ENCODE assay signal across 7 cellular contexts in genomic region chr17:40076101-40076498, GRCh38. TPM values are rescaled to one million over a fixed set of nuclear protein-coding genes. Genes with fewer than 3 reads are reported as not detected.
A peak's percentile ranks its signal among the peaks of the same experiment; 100 is the strongest.
DNase-seq lines count a peak whose midpoint lies in the region; ATAC-seq and TF ChIP-seq lines count a peak whose summit lies in the region.
"Had no signal": no experiment of that assay in that cellular context is flagged by ENCODE, and none has a peak within 500 bp of the region (broad histone marks: within the 10 kb centered on the region; RNA-seq: fewer than 3 reads in every experiment).

No MANE protein-coding gene starts in this region.

- no peaks in the 10 kb centered on the region for H3K27me3 Mint-ChIP-seq in activated CD8-positive, alpha-beta memory T cell treated with anti-CD3 and anti-CD28 coated beads, Interleukin-2, amount 10 ng/mL, durations not matched to agents 7 days and 5 days
- H3K27me3 Mint-ChIP-seq: naive thymus-derived CD8-positive, alpha-beta T cell had no signal

- peak overlapping the region; percentile 74 to 99 (median 90) for H3K27ac ChIP-seq in heart right ventricle
- peak overlapping the region; percentile 84 for H3K27ac ChIP-seq in lower lobe of right lung
- H3K27ac ChIP-seq in upper lobe of left lung = peak overlapping the region; percentile 86 to 94 (median 90)

- WGBS in heart right ventricle, 2 donors = 47 to 53% methylated on average over 4 of the region's 4 CpGs
- WGBS in upper lobe of left lung, 2 donors = 45 to 65% methylated on average over 2 to 4 of the region's 4 CpGs

- H3K4me1 Mint-ChIP-seq in activated CD8-positive, alpha-beta memory T cell treated with anti-CD3 and anti-CD28 coated beads, Interleukin-2, amount 10 ng/mL, durations not matched to agents 7 days and 5 days = peaks cover 11% of the 10 kb centered on the region

- DNase-seq in heart right ventricle (no peak), cardiac septum (ENCODE audit: low spot score) (no peak), lower lobe of right lung (no peak), upper lobe of left lung (no peak), HuH-7 (ENCODE audit: low spot score) (no peak)
- DNase-seq in activated CD8-positive, alpha-beta memory T cell treated with anti-CD3 and anti-CD28 coated beads, Interleukin-2, amount 10 ng/mL, durations not matched to agents 7 days and 5 days = no peak

- H3K27me3 ChIP-seq in heart right ventricle = no peaks in the 10 kb centered on the region
- H3K27me3 ChIP-seq in lower lobe of right lung (ENCODE audit: low read depth) = no peaks in the 10 kb centered on the region
- H3K27me3 ChIP-seq in upper lobe of left lung = no peaks in the 10 kb centered on the region

- H3K9me3 ChIP-seq in heart right ventricle (no peaks in the 10 kb centered on the region), lower lobe of right lung (no peaks in the 10 kb centered on the region), upper lobe of left lung (no peaks in the 10 kb centered on the region)

- no peak overlapping the region for H3K4me3 Mint-ChIP-seq in activated CD8-positive, alpha-beta memory T cell treated with anti-CD3 and anti-CD28 coated beads, Interleukin-2, amount 10 ng/mL, durations not matched to agents 7 days and 5 days

- TF ChIP-seq POLR2A in upper lobe of left lung (IDR thresholded peaks at IDR 0.05) = no peak

- TF ChIP-seq CTCF in heart right ventricle (IDR thresholded peaks at IDR 0.05) = no peak
- no peak for TF ChIP-seq CTCF in lower lobe of right lung (IDR thresholded peaks at IDR 0.05)
- TF ChIP-seq CTCF in upper lobe of left lung (IDR thresholded peaks at IDR 0.05) = no peak

- TF ChIP-seq EP300 in upper lobe of left lung (IDR thresholded peaks at IDR 0.05) = no peak

- H3K36me3 ChIP-seq in heart right ventricle (peaks cover 0 to 65% (median 29%) of the 10 kb centered on the region in 9 donors), lower lobe of right lung (peaks cover 46% of the 10 kb centered on the region), upper lobe of left lung (peaks cover 0 to 33% (median 11%) of the 10 kb centered on the region in 4 donors)

- no peaks in the 10 kb centered on the region for H3K9me3 Mint-ChIP-seq in activated CD8-positive, alpha-beta memory T cell treated with anti-CD3 and anti-CD28 coated beads, Interleukin-2, amount 10 ng/mL, durations not matched to agents 7 days and 5 days (ENCODE audit: low read depth)
- H3K9me3 Mint-ChIP-seq: naive thymus-derived CD8-positive, alpha-beta T cell had no signal

- no peaks in the 10 kb centered on the region for H3K36me3 Mint-ChIP-seq in activated CD8-positive, alpha-beta memory T cell treated with anti-CD3 and anti-CD28 coated beads, Interleukin-2, amount 10 ng/mL, durations not matched to agents 7 days and 5 days

- no peak for ATAC-seq in heart right ventricle
- ATAC-seq in lower lobe of right lung = no peak
- no peak for ATAC-seq in upper lobe of left lung (ENCODE audit: low FRiP score in 2 of 2)
- no peak for ATAC-seq in activated CD8-positive, alpha-beta memory T cell treated with anti-CD3 and anti-CD28 coated beads, Interleukin-2, amount 10 ng/mL, durations not matched to agents 7 days and 5 days

- H3K4me3 ChIP-seq in heart right ventricle = peak overlapping the region in 3 of 10 donors; percentile 2 to 28 (median 10)
- H3K4me3 ChIP-seq in lower lobe of right lung = no peak overlapping the region
- peak overlapping the region in 1 of 4 donors; percentile 19 for H3K4me3 ChIP-seq in upper lobe of left lung

- H3K27ac Mint-ChIP-seq in activated CD8-positive, alpha-beta memory T cell treated with anti-CD3 and anti-CD28 coated beads, Interleukin-2, amount 10 ng/mL, durations not matched to agents 7 days and 5 days = no peak overlapping the region

- H3K4me1 ChIP-seq in heart right ventricle = peaks cover 41 to 68% (median 60%) of the 10 kb centered on the region in 9 donors
- H3K4me1 ChIP-seq in lower lobe of right lung = peaks cover 58% of the 10 kb centered on the region
- peaks cover 54 to 63% (median 61%) of the 10 kb centered on the region in 4 donors for H3K4me1 ChIP-seq in upper lobe of left lung

- CTCF ChIA-PET in activated CD8-positive, alpha-beta memory T cell treated with anti-CD3 and anti-CD28 coated beads, Interleukin-2, amount 10 ng/mL, durations not matched to agents 7 days and 5 days (lab: Charles Lee) = interaction anchor here (0.6 to 5.5 kb wide), 38 partner anchors 9 to 404 kb away, joined by 3 to 85 read pairs (median 6); partner anchors contain the start of genes CSF3, MED24, MSL1 and NR1D1

- intact Hi-C loops in heart right ventricle (cut with DNase I) (loop anchor here in 2 of 10 donors (2.0 to 5.0 kb wide), 2 partner anchors 17 to 39 kb away; no protein-coding TSS in a partner anchor), cardiac septum (cut with DNase I) (no loop called here), lower lobe of right lung (cut with DNase I) (no loop called here)

RNA-seq across cellular contexts. Expression of gene THRA, which starts 13.3 kb away (rescaled TPM):
- total RNA-seq in heart right ventricle (100 to 1,000 TPM in 1 of 10 donors, 10 to 100 TPM in 9; 59.8 to 102 (median 69.7) TPM), cardiac septum (66.8 TPM), lower lobe of right lung (50.1 TPM), upper lobe of left lung (10 to 100 TPM; 31.0 to 55.3 (median 49.9) TPM)
- polyA plus RNA-seq in heart right ventricle = 10 to 100 TPM; 29.8 to 44.2 TPM
- 1 to 10 TPM; 5.9 to 8.3 TPM for total RNA-seq in activated CD8-positive, alpha-beta memory T cell treated with anti-CD3 and anti-CD28 coated beads, Interleukin-2, amount 10 ng/mL, durations not matched to agents 7 days and 5 days

RNA-seq across cellular contexts. Expression of gene MED24, which starts 21.9 kb away (rescaled TPM):
- total RNA-seq in heart right ventricle = 10 to 100 TPM; 46.7 to 63.2 (median 58.4) TPM
- 10 to 100 TPM; 47.2 to 75.6 TPM for polyA plus RNA-seq in heart right ventricle
- total RNA-seq in cardiac septum = 56.4 TPM
- 59.6 TPM for total RNA-seq in lower lobe of right lung
- total RNA-seq in upper lobe of left lung = 100 to 1,000 TPM in 1 of 6 donors, 10 to 100 TPM in 5; 36.5 to 157 (median 71.0) TPM
- 100 to 1,000 TPM in 1 of 2 experiments, 10 to 100 TPM in 1; 98.0 to 107 TPM for total RNA-seq in activated CD8-positive, alpha-beta memory T cell treated with anti-CD3 and anti-CD28 coated beads, Interleukin-2, amount 10 ng/mL, durations not matched to agents 7 days and 5 days

RNA-seq across cellular contexts. Expression of gene NR1D1, which starts 24.3 kb away (rescaled TPM):
- total RNA-seq in heart right ventricle (10 to 100 TPM in 7 of 10 donors, 1 to 10 TPM in 3; 5.5 to 41.3 (median 29.9) TPM), cardiac septum (25.8 TPM), lower lobe of right lung (20.1 TPM), upper lobe of left lung (10 to 100 TPM in 5 of 6 donors, 1 to 10 TPM in 1; 3.8 to 24.7 (median 15.8) TPM)
- 10 to 100 TPM in 1 of 2 donors, 1 to 10 TPM in 1; 7.1 to 24.4 TPM for polyA plus RNA-seq in heart right ventricle
- 1 to 10 TPM; 3.3 to 4.8 TPM for total RNA-seq in activated CD8-positive, alpha-beta memory T cell treated with anti-CD3 and anti-CD28 coated beads, Interleukin-2, amount 10 ng/mL, durations not matched to agents 7 days and 5 days

RNA-seq across cellular contexts. Expression of gene MSL1, which starts 45.7 kb away (rescaled TPM):
- total RNA-seq in heart right ventricle (10 to 100 TPM; 26.3 to 57.4 (median 37.7) TPM), cardiac septum (53.7 TPM), lower lobe of right lung (97.7 TPM), upper lobe of left lung (100 to 1,000 TPM in 3 of 6 donors, 10 to 100 TPM in 3; 57.6 to 240 (median 97.0) TPM)
- 10 to 100 TPM; 45.5 to 65.0 TPM for polyA plus RNA-seq in heart right ventricle
- total RNA-seq in activated CD8-positive, alpha-beta memory T cell treated with anti-CD3 and anti-CD28 coated beads, Interleukin-2, amount 10 ng/mL, durations not matched to agents 7 days and 5 days = 10 to 100 TPM; 91.4 to 94.7 TPM
